ENCODE assay signal across 31 cellular contexts in the genomic region with DNA sequence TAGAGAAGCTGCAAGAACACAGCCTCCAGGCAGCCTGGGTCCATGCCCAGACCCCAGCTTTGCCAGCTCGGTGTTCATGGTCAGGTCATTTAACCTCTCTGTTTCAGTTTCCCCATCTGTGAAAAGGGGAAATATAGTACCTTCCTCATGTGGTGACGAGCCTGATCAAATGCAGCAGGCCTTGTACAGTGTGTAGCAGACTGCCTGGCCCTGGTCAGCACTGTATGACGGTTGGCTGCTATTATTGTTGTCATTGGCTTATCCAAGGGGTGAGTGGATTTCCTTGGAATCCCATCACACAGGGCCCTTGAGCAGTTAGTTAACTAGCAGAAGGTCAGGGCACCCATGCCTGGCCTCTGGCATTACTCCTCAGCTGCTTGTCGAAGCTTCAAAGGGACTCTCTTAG. TPM values are rescaled to one million over a fixed set of nuclear protein-coding genes. Genes with fewer than 3 reads are reported as not detected.
DNase-seq lines count a peak whose midpoint lies in the region; ATAC-seq and TF ChIP-seq lines count a peak whose summit lies in the region.
"Had no signal": no experiment of that assay in that cellular context is flagged by ENCODE, and none has a peak within 500 bp of the region (broad histone marks: within the 10 kb centered on the region; RNA-seq: fewer than 3 reads in every experiment).

No MANE protein-coding gene starts in this region.

- no peaks in the 10 kb centered on the region for H3K9me3 Mint-ChIP-seq in neural progenitor cell
- H3K9me3 Mint-ChIP-seq in activated CD4-positive, alpha-beta memory T cell treated with anti-CD3 and anti-CD28 coated beads, Interleukin-2, amount 10 ng/mL, durations not matched to agents 7 days and 5 days: no peaks in the 10 kb centered on the region
- H3K9me3 Mint-ChIP-seq: activated naive CD4-positive, alpha-beta T cell treated with anti-CD3 and anti-CD28 coated beads, Interleukin-2, amount 10 ng/mL, durations not matched to agents 7 days and 5 days; natural killer cell; stimulated activated naive CD8-positive, alpha-beta T cell treated with anti-CD3 and anti-CD28 coated beads, Interleukin-15, Interleukin-2, amounts not matched to agents 100 ng/mL and 50 ng/mL, for 24 hours; T-helper 2 cell treated with Interferon-gamma antibody and Interleukin-4, amounts not matched to agents 5 μg/mL and 100 μg/mL, for 36 hours had no signal

- DNase-seq in MG63: peak; percentile 23
- DNase-seq in adrenal gland: peak in 6 of 7 donors; percentile 35 to 65 (median 50)
- DNase-seq in neural progenitor cell (ENCODE audit: low spot score): no peak
- DNase-seq in aorta: no peak
- DNase-seq in NCI-H524 treated with DMSO at 0.1 percent for 48 hours (lab: John Stamatoyannopoulos, UW): no peak
- no peak for DNase-seq in activated CD4-positive, alpha-beta memory T cell treated with anti-CD3 and anti-CD28 coated beads, Interleukin-2, amount 10 ng/mL, durations not matched to agents 7 days and 5 days
- DNase-seq in activated effector memory CD4-positive, alpha-beta T cell treated with anti-CD3 and anti-CD28 coated beads, Interleukin-2, amount 50 U/mL, for 16 hours: no peak
- DNase-seq: activated CD4-positive, alpha-beta T cell treated with anti-CD3 and anti-CD28 coated beads for 36 hours; activated CD8-positive, alpha-beta T cell treated with anti-CD3 and anti-CD28 coated beads, Interleukin-2, amount 10 ng/mL, durations not matched to agents 7 days and 5 days; activated naive CD4-positive, alpha-beta T cell treated with anti-CD3 and anti-CD28 coated beads, Interleukin-2, amount 10 ng/mL, durations not matched to agents 7 days and 5 days; brain microvascular endothelial cell; cerebellar nuclear complex; DMS79 treated with DMSO at 0.1 percent for 48 hours; foreskin keratinocyte; heart right ventricle; kidney glomerular epithelial cell; natural killer cell; NCI-H1417; NCI-H2081; NCI-H2227 treated with DMSO at 0.1 percent for 48 hours; NCI-H526 treated with DMSO at 0.1 percent for 48 hours; retina; SHP77; spleen; stimulated activated CD4-positive, alpha-beta T cell treated with anti-CD3 and anti-CD28 coated beads, Interleukin-2, amount 100 ng/mL, for 24 hours had no signal

- intact Hi-C loops in adrenal gland (cut with DNase I) (no loop called here), aorta (cut with DNase I) (no loop called here)

- TF ChIP-seq POLR2A in adrenal gland (IDR thresholded peaks at IDR 0.05): no peak

- H3K27ac ChIP-seq in adrenal gland: peak overlapping the region in 3 of 5 donors; percentile 30 to 78 (median 46)
- H3K27ac ChIP-seq in neural progenitor cell: no peak overlapping the region
- no peak overlapping the region for H3K27ac ChIP-seq in aorta (ENCODE audit: low read depth in 1 of 2, low read length in 2 of 2)
- H3K27ac ChIP-seq: brain microvascular endothelial cell, C4-2B, foreskin keratinocyte, heart right ventricle, spleen had no signal

- peaks cover 4% of the 10 kb centered on the region; the same call in 1 of the 2 replicates for H3K9me3 ChIP-seq in MG63
- H3K9me3 ChIP-seq in adrenal gland (replicated peaks in 1 of 3): no peaks in the 10 kb centered on the region
- H3K9me3 ChIP-seq in neural progenitor cell (ENCODE audit: low read depth): no peaks in the 10 kb centered on the region
- no peaks in the 10 kb centered on the region for H3K9me3 ChIP-seq in aorta (ENCODE audit: control insufficient read depth, low read length)
- H3K9me3 ChIP-seq: spleen had no signal

- peaks cover 20% of the 10 kb centered on the region for H3K4me1 Mint-ChIP-seq in neural progenitor cell
- no peaks in the 10 kb centered on the region for H3K4me1 Mint-ChIP-seq in activated CD4-positive, alpha-beta memory T cell treated with anti-CD3 and anti-CD28 coated beads, Interleukin-2, amount 10 ng/mL, durations not matched to agents 7 days and 5 days
- H3K4me1 Mint-ChIP-seq: activated CD4-positive, alpha-beta T cell treated with anti-CD3 and anti-CD28 coated beads for 36 hours; activated naive CD4-positive, alpha-beta T cell treated with anti-CD3 and anti-CD28 coated beads, Interleukin-2, amount 10 ng/mL, durations not matched to agents 7 days and 5 days had no signal

- H3K4me2 ChIP-seq in neural progenitor cell: no peak overlapping the region

- H3K4me3 Mint-ChIP-seq in neural progenitor cell: peak overlapping the region; percentile 36
- no peak overlapping the region for H3K4me3 Mint-ChIP-seq in activated CD4-positive, alpha-beta memory T cell treated with anti-CD3 and anti-CD28 coated beads, Interleukin-2, amount 10 ng/mL, durations not matched to agents 7 days and 5 days
- H3K4me3 Mint-ChIP-seq: activated CD4-positive, alpha-beta T cell treated with anti-CD3 and anti-CD28 coated beads for 36 hours; activated CD8-positive, alpha-beta T cell treated with anti-CD3 and anti-CD28 coated beads, Interleukin-2, amount 10 ng/mL, durations not matched to agents 7 days and 5 days; activated naive CD4-positive, alpha-beta T cell treated with anti-CD3 and anti-CD28 coated beads, Interleukin-2, amount 10 ng/mL, durations not matched to agents 7 days and 5 days; natural killer cell; stimulated activated naive CD8-positive, alpha-beta T cell treated with anti-CD3 and anti-CD28 coated beads, Interleukin-15, Interleukin-2, amounts not matched to agents 100 ng/mL and 50 ng/mL, for 24 hours; T-helper 2 cell treated with Interferon-gamma antibody and Interleukin-4, amounts not matched to agents 5 μg/mL and 100 μg/mL, for 36 hours had no signal

- H3F3A ChIP-seq in neural progenitor cell (ENCODE audit: low read depth): no peaks in the 10 kb centered on the region

- ATAC-seq in aorta (ENCODE audit: low FRiP score): peak; percentile 58
- ATAC-seq: activated CD4-positive, alpha-beta T cell treated with anti-CD3 and anti-CD28 coated beads for 36 hours; activated CD8-positive, alpha-beta T cell treated with anti-CD3 and anti-CD28 coated beads, Interleukin-2, amount 10 ng/mL, durations not matched to agents 7 days and 5 days; esophagus mucosa; heart right ventricle; K562; natural killer cell; Panc1 had no signal

- H3K4me1 ChIP-seq in adrenal gland (replicated peaks in 1 of 2) (peaks cover 18 to 67% of the 10 kb centered on the region in 2 donors), neural progenitor cell (no peaks in the 10 kb centered on the region), aorta (ENCODE audit: control insufficient read depth in 1 of 2, insufficient read depth in 2 of 2, low read length in 2 of 2) (peaks cover 0 to 4% of the 10 kb centered on the region in 2 donors)

- H3K4me3 ChIP-seq in MG63 (no peak overlapping the region), adrenal gland (no peak overlapping the region), neural progenitor cell (no peak overlapping the region), aorta (ENCODE audit: low read length in 2 of 2) (no peak overlapping the region)
- H3K4me3 ChIP-seq: heart right ventricle, K562, spleen had no signal

- H3K79me2 ChIP-seq in neural progenitor cell (ENCODE audit: low read depth): no peaks in the 10 kb centered on the region

- TF ChIP-seq CTCF in adrenal gland (IDR thresholded peaks at IDR 0.05) (no peak), neural progenitor cell (IDR thresholded peaks at IDR 0.05) (no peak)

- peaks cover 3% of the 10 kb centered on the region for H3K27me3 ChIP-seq in MG63
- H3K27me3 ChIP-seq in adrenal gland: no peaks in the 10 kb centered on the region
- peaks cover 41% of the 10 kb centered on the region for H3K27me3 ChIP-seq in neural progenitor cell
- no peaks in the 10 kb centered on the region for H3K27me3 ChIP-seq in aorta (ENCODE audit: control insufficient read depth in 1 of 2, insufficient read depth in 2 of 2, low read length in 1 of 2)
- H3K27me3 ChIP-seq: brain microvascular endothelial cell, foreskin keratinocyte had no signal

- H3K27ac Mint-ChIP-seq in neural progenitor cell: no peak overlapping the region
- no peak overlapping the region for H3K27ac Mint-ChIP-seq in activated CD4-positive, alpha-beta memory T cell treated with anti-CD3 and anti-CD28 coated beads, Interleukin-2, amount 10 ng/mL, durations not matched to agents 7 days and 5 days
- H3K27ac Mint-ChIP-seq: activated CD4-positive, alpha-beta T cell treated with anti-CD3 and anti-CD28 coated beads for 36 hours; activated CD8-positive, alpha-beta T cell treated with anti-CD3 and anti-CD28 coated beads, Interleukin-2, amount 10 ng/mL, durations not matched to agents 7 days and 5 days; activated naive CD4-positive, alpha-beta T cell treated with anti-CD3 and anti-CD28 coated beads, Interleukin-2, amount 10 ng/mL, durations not matched to agents 7 days and 5 days; natural killer cell; stimulated activated naive CD8-positive, alpha-beta T cell treated with anti-CD3 and anti-CD28 coated beads, Interleukin-15, Interleukin-2, amounts not matched to agents 100 ng/mL and 50 ng/mL, for 24 hours; T-helper 2 cell treated with Interferon-gamma antibody and Interleukin-4, amounts not matched to agents 5 μg/mL and 100 μg/mL, for 36 hours had no signal

- no peak overlapping the region for H3K9ac ChIP-seq in neural progenitor cell

- peaks cover 7% of the 10 kb centered on the region for H4K20me1 ChIP-seq in neural progenitor cell (ENCODE audit: low read depth)

- H3K36me3 ChIP-seq in MG63 (no peaks in the 10 kb centered on the region), adrenal gland (replicated peaks in 1 of 2) (no peaks in the 10 kb centered on the region), neural progenitor cell (no peaks in the 10 kb centered on the region), aorta (ENCODE audit: control insufficient read depth in 1 of 2, insufficient read depth in 2 of 2, low read length in 1 of 2) (no peaks in the 10 kb centered on the region)
- H3K36me3 ChIP-seq: brain microvascular endothelial cell, heart right ventricle, spleen had no signal

- H3K36me3 Mint-ChIP-seq in neural progenitor cell: no peaks in the 10 kb centered on the region
- H3K36me3 Mint-ChIP-seq in activated CD4-positive, alpha-beta memory T cell treated with anti-CD3 and anti-CD28 coated beads, Interleukin-2, amount 10 ng/mL, durations not matched to agents 7 days and 5 days (ENCODE audit: low read depth): no peaks in the 10 kb centered on the region
- H3K36me3 Mint-ChIP-seq: activated naive CD4-positive, alpha-beta T cell treated with anti-CD3 and anti-CD28 coated beads, Interleukin-2, amount 10 ng/mL, durations not matched to agents 7 days and 5 days; natural killer cell had no signal

- no peak overlapping the region for H2AFZ ChIP-seq in neural progenitor cell (replicated peaks)

- CTCF ChIA-PET in activated CD4-positive, alpha-beta memory T cell treated with anti-CD3 and anti-CD28 coated beads, Interleukin-2, amount 10 ng/mL, durations not matched to agents 7 days and 5 days (lab: Charles Lee): no interaction called here

- POLR2A ChIA-PET in activated CD4-positive, alpha-beta memory T cell treated with anti-CD3 and anti-CD28 coated beads, Interleukin-2, amount 10 ng/mL, durations not matched to agents 7 days and 5 days (lab: Charles Lee): no interaction called here

- peaks cover 17% of the 10 kb centered on the region for H3K27me3 Mint-ChIP-seq in neural progenitor cell (ENCODE audit: insufficient read depth, low read depth)
- H3K27me3 Mint-ChIP-seq in activated CD4-positive, alpha-beta memory T cell treated with anti-CD3 and anti-CD28 coated beads, Interleukin-2, amount 10 ng/mL, durations not matched to agents 7 days and 5 days: peaks cover 56% of the 10 kb centered on the region

- 22 to 34% (median 30%) methylated on average over 3 to 4 of the region's 4 CpGs for WGBS in adrenal gland, 4 donors
- 0 to 5% methylated on average over 4 of the region's 4 CpGs for WGBS in aorta, 2 donors

RNA-seq across cellular contexts. Expression of a gene that starts 6.6 kb away (rescaled TPM):
- 2.8 and 4.9 TPM in 2 replicates for total RNA-seq in MG63 (2014; rRNA removed; shearing (Covaris generic); ENCODE audit: low replicate concordance)
- total RNA-seq in adrenal gland (10 to 100 TPM; 25.0 to 46.5 (median 35.8) TPM), neural progenitor cell (ENCODE audit: low replicate concordance) (5.2 and 6.2 TPM in 2 replicates), aorta (1 to 10 TPM; 5.1 to 8.8 TPM)
- polyA plus RNA-seq in adrenal gland (10 to 100 TPM; 14.6 to 35.9 (median 19.7) TPM), aorta (1 to 10 TPM; 1.3 to 4.1 TPM)
- not detected for total RNA-seq in activated CD4-positive, alpha-beta memory T cell treated with anti-CD3 and anti-CD28 coated beads, Interleukin-2, amount 10 ng/mL, durations not matched to agents 7 days and 5 days
- total RNA-seq: natural killer cell had no signal

Comparison
In these comparisons a context has a peak if more than half of its experiments do, and no peak if none do; other contexts are left out.
1. DNase-seq: peak in MG63 (single experiment) and adrenal gland (6 of 7); none in neural progenitor cell (single experiment), aorta (0 of 2), NCI-H524 treated with DMSO at 0.1 percent for 48 hours (single experiment), activated CD4-positive, alpha-beta memory T cell treated with anti-CD3 and anti-CD28 coated beads, Interleukin-2, amount 10 ng/mL, durations not matched to agents 7 days and 5 days (single experiment) and activated effector memory CD4-positive, alpha-beta T cell treated with anti-CD3 and anti-CD28 coated beads, Interleukin-2, amount 50 U/mL, for 16 hours (single experiment).
2. H3K27ac ChIP-seq: peak in adrenal gland (3 of 5); none in neural progenitor cell (single experiment) and aorta (0 of 2).